9 cellular contexts compared by ENCODE assay signal in genomic region chr3:134640872-134641470, GRCh38. TPM values are rescaled to one million over a fixed set of nuclear protein-coding genes. Genes with fewer than 3 reads are reported as not detected.
DNase-seq lines count a peak whose midpoint lies in the region; ATAC-seq and TF ChIP-seq lines count a peak whose summit lies in the region.
"Had no signal": no experiment of that assay in that cellular context is flagged by ENCODE, and none has a peak within 500 bp of the region (broad histone marks: within the 10 kb centered on the region; RNA-seq: fewer than 3 reads in every experiment).

No MANE protein-coding gene starts in this region.

- no peaks in the 10 kb centered on the region for H3K36me3 ChIP-seq in OCI-LY7 (ENCODE audit: insufficient read depth, low read length)

- no peaks in the 10 kb centered on the region for H3K9me2 ChIP-seq in OCI-LY7 (ENCODE audit: insufficient read depth, low read length)

- H3K9me3 ChIP-seq in OCI-LY7 (ENCODE audit: low read length), result no peaks in the 10 kb centered on the region

- no peaks in the 10 kb centered on the region for H4K20me1 ChIP-seq in OCI-LY7 (ENCODE audit: insufficient read depth, low read length)

- H3K27ac ChIP-seq in OCI-LY7 (ENCODE audit: low read depth, low read length, poor library complexity, severe bottlenecking), result no peak overlapping the region

- ATAC-seq in HG02678 (IDR thresholded peaks at IDR 0.05; ENCODE audit: unreplicated experiment) (no peak), HG03432 (IDR thresholded peaks at IDR 0.05; ENCODE audit: unreplicated experiment) (no peak)

- no peak overlapping the region for H3K4me2 ChIP-seq in OCI-LY7 (ENCODE audit: low read length)

- peaks cover 2% of the 10 kb centered on the region for H3K4me1 Mint-ChIP-seq in CD14-positive monocyte

- H3K4me1 ChIP-seq in OCI-LY7 (ENCODE audit: insufficient read depth, low read length, poor library complexity, severe bottlenecking), result no peaks in the 10 kb centered on the region

- BruUV-seq in OCI-LY7 (replicated peaks; lab: Mats Ljungman, UMichigan), result no TSS peak

- intact Hi-C loops in CD14-positive monocyte (cut with micrococcal nuclease), result loop anchor here in 1 of 2 donors (5.0 kb wide), 1 partner anchor 39 kb away; no protein-coding TSS in a partner anchor
- intact Hi-C loops in OCI-LY7 (cut with micrococcal nuclease; ENCODE audit: unreplicated experiment), result loop anchor here (2.0 kb wide), 1 partner anchor 40 kb away; no protein-coding TSS in a partner anchor

- TF ChIP-seq CTCF in CD14-positive monocyte (IDR thresholded peaks at IDR 0.05), result peak; percentile 50
- peak; percentile 54 for TF ChIP-seq CTCF in GM12874 (IDR thresholded peaks at IDR 0.05; ENCODE audit: insufficient read depth, low read depth, low read length)
- peak; percentile 72 for TF ChIP-seq CTCF in OCI-LY7 (conservative IDR thresholded peaks at IDR 0.05; ENCODE audit: low read length)
- peak; percentile 75 for TF ChIP-seq CTCF in retinal pigment epithelial cell (conservative IDR thresholded peaks at IDR 0.05; ENCODE audit: low read depth, low read length)

- no peaks in the 10 kb centered on the region for H3K36me3 Mint-ChIP-seq in CD14-positive monocyte

- H3K4me3 Mint-ChIP-seq in CD14-positive monocyte, result no peak overlapping the region

- H3K9me3 Mint-ChIP-seq in CD14-positive monocyte, result peaks cover 0 to 1% (median 0%) of the 10 kb centered on the region in 7 donors

- H3K79me2 ChIP-seq in OCI-LY7 (ENCODE audit: insufficient read depth, low read depth, low read length), result no peaks in the 10 kb centered on the region

- DNase-seq in CD14-positive monocyte (ENCODE audit: low spot score) (no peak), OCI-LY7 (ENCODE audit: low spot score) (peak; percentile 28), fibroblast of gingiva (ENCODE audit: low read depth) (peak; percentile 17), retinal pigment epithelial cell (ENCODE audit: low read depth) (no peak), epidermal melanocyte (ENCODE audit: insufficient read length, low spot score) (no peak)

- POLR2A ChIA-PET in OCI-LY7 (lab: Charles Lee), result no interaction called here

- H2AFZ ChIP-seq in OCI-LY7 (ENCODE audit: low read length), result no peak overlapping the region

- H3K4me3 ChIP-seq in OCI-LY7 (ENCODE audit: low read depth, low read length, poor library complexity, severe bottlenecking), result no peak overlapping the region
- H3K4me3 ChIP-seq in retinal pigment epithelial cell (ENCODE audit: low read length), result no peak overlapping the region

- CTCF ChIA-PET in OCI-LY7 (lab: Charles Lee; ENCODE audit: unreplicated experiment), result no interaction called here

- H3K27me3 Mint-ChIP-seq in CD14-positive monocyte (ENCODE audit: low read depth in 3 of 3), result peaks cover 0 to 2% (median 1%) of the 10 kb centered on the region in 3 donors

- peak overlapping the region in 1 of 7 donors; percentile 15 for H3K27ac Mint-ChIP-seq in CD14-positive monocyte

RNA-seq across cellular contexts. Expression of gene KY, which starts 9.9 kb away (rescaled TPM):
- polyA plus RNA-seq in CD14-positive monocyte, result under 1 TPM in 1 of 2 donors, not detected in 1; 0.09 TPM
- not detected in 2 replicates for total RNA-seq in OCI-LY7 (2014; rRNA removed; shearing (Covaris generic))
- not detected in 2 replicates for total RNA-seq in OCI-LY7 (2022)
- total RNA-seq: LHCN-M2 had no signal

Comparison
In these comparisons a context has a peak if more than half of its experiments do, and no peak if none do; other contexts are left out.
1. DNase-seq: peak in OCI-LY7 (single experiment) and fibroblast of gingiva (single experiment); none in CD14-positive monocyte (single experiment), retinal pigment epithelial cell (single experiment) and epidermal melanocyte (single experiment).
2. Peak in every context shown above with its lines, with median percentiles within 50 percentile points of each other: CTCF ChIP-seq.